In the genomic region with DNA sequence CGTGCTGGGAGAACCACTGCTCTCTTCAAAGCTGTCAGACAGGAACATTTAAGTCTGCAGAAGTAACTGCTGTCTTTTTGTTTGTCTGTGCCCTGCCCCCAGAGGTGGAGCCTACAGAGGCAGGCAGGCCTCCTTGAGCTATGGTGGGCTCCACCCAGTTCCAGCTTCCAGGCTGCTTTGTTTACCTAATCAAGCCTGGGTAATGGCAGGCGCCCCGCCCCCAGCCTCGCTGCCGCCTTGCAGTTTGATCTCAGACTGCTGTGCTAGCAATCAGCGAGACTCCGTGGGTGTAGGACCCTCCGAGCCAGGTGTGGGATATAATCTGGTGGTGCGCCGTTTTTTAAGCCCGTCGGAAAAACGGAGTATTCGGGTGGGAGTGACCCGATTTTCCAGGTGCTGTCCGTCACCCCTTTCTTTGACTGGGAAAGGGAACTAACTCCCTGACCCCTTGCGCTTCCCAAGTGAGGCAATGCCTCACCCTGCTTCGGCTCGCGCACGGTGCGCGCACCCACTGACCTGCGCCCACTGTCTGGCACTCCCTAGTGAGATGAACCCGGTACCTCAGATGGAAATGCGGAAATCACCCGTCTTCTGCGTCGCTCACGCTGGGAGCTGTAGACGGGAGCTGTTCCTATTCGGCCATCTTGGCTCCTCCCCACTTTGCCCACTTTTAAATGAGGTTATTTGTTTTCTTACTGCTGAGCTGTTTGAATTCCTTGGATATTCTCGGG, we compare ENCODE assay signal across 1 cellular context.
A peak's percentile ranks its signal among the peaks of the same experiment; 100 is the strongest.
TF ChIP-seq lines count a peak whose summit lies in the region.
"Not testable (repeated sequence)": the region's sequence is repeated elsewhere in the genome, so short reads cannot be mapped to it uniquely, and the experiment has no call there.

No MANE protein-coding gene starts in this region.

TF ChIP-seq in K562, 482 proteins besides CTCF, POLR2A, EP300 and RAD21:
- TF ChIP-seq, protein P1, sequence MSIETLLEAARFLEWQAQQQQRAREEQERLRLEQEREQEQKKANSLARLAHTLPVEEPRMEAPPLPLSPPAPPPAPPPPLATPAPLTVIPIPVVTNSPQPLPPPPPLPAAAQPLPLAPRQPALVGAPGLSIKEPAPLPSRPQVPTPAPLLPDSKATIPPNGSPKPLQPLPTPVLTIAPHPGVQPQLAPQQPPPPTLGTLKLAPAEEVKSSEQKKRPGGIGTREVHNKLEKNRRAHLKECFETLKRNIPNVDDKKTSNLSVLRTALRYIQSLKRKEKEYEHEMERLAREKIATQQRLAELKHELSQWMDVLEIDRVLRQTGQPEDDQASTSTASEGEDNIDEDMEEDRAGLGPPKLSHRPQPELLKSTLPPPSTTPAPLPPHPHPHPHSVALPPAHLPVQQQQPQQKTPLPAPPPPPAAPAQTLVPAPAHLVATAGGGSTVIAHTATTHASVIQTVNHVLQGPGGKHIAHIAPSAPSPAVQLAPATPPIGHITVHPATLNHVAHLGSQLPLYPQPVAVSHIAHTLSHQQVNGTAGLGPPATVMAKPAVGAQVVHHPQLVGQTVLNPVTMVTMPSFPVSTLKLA (conservative IDR thresholded peaks at IDR 0.05) = peak in 1 of 2 experiments; percentile 62; a peak in 2 of 4 replicates
- TF ChIP-seq EHMT2 (IDR thresholded peaks at IDR 0.05) (peak; percentile 28; the same call in 1 of the 2 replicates), HDAC1 (IDR thresholded peaks at IDR 0.05) (0 out of 4 replicates have a peak, but pooled peaks of 1 of the 2 experiments have one; percentile 38), FOXK2 (conservative IDR thresholded peaks at IDR 0.05 in 1 of 2, IDR thresholded peaks at IDR 0.05 in 1 of 2; ENCODE audit: low read depth in 2 of 2) (peak; percentile 67 to 72; a peak in 2 of 4 replicates), GATAD2B (IDR thresholded peaks at IDR 0.05; ENCODE audit: borderline replicate concordance) (0 out of 2 replicates have a peak, but pooled peaks have one; percentile 43), RBFOX2 (IDR thresholded peaks at IDR 0.05; ENCODE audit: low read depth, low read length) (peak; percentile 44; the same call in 1 of the 2 replicates), SUPT5H (IDR thresholded peaks at IDR 0.05) (peak; percentile 44; the same call in 1 of the 2 replicates), ZFX (CRISPR knock-in tag; IDR thresholded peaks at IDR 0.05) (peak; percentile 32; the same call in 1 of the 2 replicates), TARDBP (IDR thresholded peaks at IDR 0.05) (0 out of 2 replicates have a peak, but pooled peaks have one; percentile 30), POLR2G (IDR thresholded peaks at IDR 0.05; ENCODE audit: low read depth, low read length) (0 out of 2 replicates have a peak, but pooled peaks have one; percentile 30), CXXC5 (CRISPR knock-in tag; IDR thresholded peaks at IDR 0.05) (peak; percentile 52; the same call in 1 of the 2 replicates), HNRNPLL (IDR thresholded peaks at IDR 0.05; ENCODE audit: low read depth, low read length, poor library complexity, severe bottlenecking) (peak; percentile 64), EGR1 (conservative IDR thresholded peaks at IDR 0.05) (0 out of 2 replicates have a peak, but pooled peaks have one; percentile 18), NFIC (IDR thresholded peaks at IDR 0.05) (0 out of 2 replicates have a peak, but pooled peaks have one; percentile 11), MGA (IDR thresholded peaks at IDR 0.05) (peak; percentile 34; the same call in 1 of the 2 replicates), PHF8 (IDR thresholded peaks at IDR 0.05; ENCODE audit: borderline replicate concordance, low read length) (peak; percentile 13; the same call in 1 of the 2 replicates), ZNF316 (IDR thresholded peaks at IDR 0.05) (peak; percentile 15; the same call in 1 of the 2 replicates), POLR2B (IDR thresholded peaks at IDR 0.05; ENCODE audit: low read depth, partially characterized antibody) (peak; percentile 31), TAF9B (IDR thresholded peaks at IDR 0.05; ENCODE audit: partially characterized antibody) (peak; percentile 48), EP400 (IDR thresholded peaks at IDR 0.05) (peak; percentile 29; the same call in 1 of the 2 replicates), ZSCAN29 (IDR thresholded peaks at IDR 0.05) (peak; percentile 87), SMARCE1 (IDR thresholded peaks at IDR 0.05) (0 out of 2 replicates have a peak, but pooled peaks have one; percentile 15), FOXA3 (CRISPR knock-in tag; conservative IDR thresholded peaks at IDR 0.05 in 1 of 2, IDR thresholded peaks at IDR 0.05 in 1 of 2) (peak; percentile 10 to 70; a peak in 1 of 4 replicates), NRF1 (conservative IDR thresholded peaks at IDR 0.05 in 1 of 2, IDR thresholded peaks at IDR 0.05 in 1 of 2) (peak; percentile 67 to 72), YY1 (IDR thresholded peaks at IDR 0.05; ENCODE audit: borderline replicate concordance in 1 of 3, control insufficient read depth in 1 of 3, extremely low read depth in 1 of 3, insufficient read depth in 3 of 3, insufficient read length in 1 of 3, insufficient replicate concordance in 2 of 3, low read depth in 1 of 3, low read length in 2 of 3) (peak in 1 of 3 experiments; percentile 61), SOX6 (IDR thresholded peaks at IDR 0.05) (peak; percentile 8; the same call in 1 of the 2 replicates), ATF1 (tag; IDR thresholded peaks at IDR 0.05) (peak; percentile 29; the same call in 1 of the 2 replicates)
- TF ChIP-seq ATF1 (CRISPR knock-in tag; IDR thresholded peaks at IDR 0.05) = not testable (repeated sequence)
TF ChIP-seq in K562: peak in this region for 27; not testable (repeated sequence) for 455.
